Comparison of ENCODE assay signal across 12 cellular contexts in genomic region chr16:32286193-32286592, GRCh38. TPM values are rescaled to one million over a fixed set of nuclear protein-coding genes. Genes with fewer than 3 reads are reported as not detected.
DNase-seq lines count a peak whose midpoint lies in the region; ATAC-seq and TF ChIP-seq lines count a peak whose summit lies in the region.
"Not testable (repeated sequence)": the region's sequence is repeated elsewhere in the genome, so short reads cannot be mapped to it uniquely, and the experiment has no call there.
"Had no signal": no experiment of that assay in that cellular context is flagged by ENCODE, and none has a peak within 500 bp of the region (broad histone marks: within the 10 kb centered on the region; RNA-seq: fewer than 3 reads in every experiment).

No MANE protein-coding gene starts in this region.

- not testable (repeated sequence) for H3K27me3 ChIP-seq in left lung, sigmoid colon, upper lobe of right lung

- not testable (repeated sequence) for TF ChIP-seq EP300 in sigmoid colon (IDR thresholded peaks at IDR 0.05)

- H3K4me1 ChIP-seq in left lung, sigmoid colon, upper lobe of right lung: not testable (repeated sequence)

- TF ChIP-seq POLR2A in sigmoid colon (IDR thresholded peaks at IDR 0.05): not testable (repeated sequence)

- 85 to 95% methylated on average over 8 of the region's 15 CpGs for WGBS in sigmoid colon, 2 donors

- peak; percentile 37 for DNase-seq in activated CD8-positive, alpha-beta memory T cell treated with anti-CD3 and anti-CD28 coated beads for 24 hours
- DNase-seq in coronary artery (ENCODE audit: low spot score) (peak; percentile 22), islet precursor cell (peak; percentile 7), left lung (peak; percentile 8 to 37), mesenteric fat pad (ENCODE audit: low spot score) (peak; percentile 75), sigmoid colon (peak; percentile 38), upper lobe of right lung (peak; percentile 30)

- intact Hi-C loops in left lung (cut with DNase I); sigmoid colon (cut with DNase I); upper lobe of right lung (cut with DNase I): not testable (repeated sequence)

- not testable (repeated sequence) for TF ChIP-seq CTCF in coronary artery (IDR thresholded peaks at IDR 0.05); left lung (IDR thresholded peaks at IDR 0.05); sigmoid colon (IDR thresholded peaks at IDR 0.05); upper lobe of right lung (IDR thresholded peaks at IDR 0.05)

- not testable (repeated sequence) for H3K36me3 ChIP-seq in left lung, sigmoid colon, upper lobe of right lung

- H3K9me3 ChIP-seq in left lung, sigmoid colon, upper lobe of right lung: not testable (repeated sequence)

- not testable (repeated sequence) for H3K4me3 ChIP-seq in coronary artery, left lung, sigmoid colon, upper lobe of right lung

- ATAC-seq in left lung, upper lobe of right lung: not testable (repeated sequence)

- H3K27ac ChIP-seq in coronary artery, left lung, sigmoid colon, upper lobe of right lung: not testable (repeated sequence)

RNA-seq across cellular contexts. Expression of gene TP53TG3D, which starts 33.1 kb away (rescaled TPM):
- total RNA-seq in left lung (under 1 TPM; 0.29 to 0.61 TPM), mesenteric fat pad (not detected), sigmoid colon (1 to 10 TPM in 2 of 4 donors, not detected in 2; 1.6 to 1.9 TPM), upper lobe of right lung (1.3 TPM)
- 1 to 10 TPM in 1 of 3 donors, not detected in 2; 1.2 TPM for polyA plus RNA-seq in sigmoid colon
- total RNA-seq: A172; A673; Calu3; CD4-positive, alpha-beta memory T cell; HFFc6 had no signal

Comparison
In these comparisons a context has a peak if more than half of its experiments do, and no peak if none do; other contexts are left out.
1. DNase-seq: peak in every context shown above with its lines; median percentile 75 in mesenteric fat pad; 38 in sigmoid colon; 37 in activated CD8-positive, alpha-beta memory T cell treated with anti-CD3 and anti-CD28 coated beads for 24 hours; 30 in upper lobe of right lung; 22 in left lung; 22 in coronary artery; 7 in islet precursor cell.